12 cellular contexts compared by ENCODE assay signal in the genomic region with DNA sequence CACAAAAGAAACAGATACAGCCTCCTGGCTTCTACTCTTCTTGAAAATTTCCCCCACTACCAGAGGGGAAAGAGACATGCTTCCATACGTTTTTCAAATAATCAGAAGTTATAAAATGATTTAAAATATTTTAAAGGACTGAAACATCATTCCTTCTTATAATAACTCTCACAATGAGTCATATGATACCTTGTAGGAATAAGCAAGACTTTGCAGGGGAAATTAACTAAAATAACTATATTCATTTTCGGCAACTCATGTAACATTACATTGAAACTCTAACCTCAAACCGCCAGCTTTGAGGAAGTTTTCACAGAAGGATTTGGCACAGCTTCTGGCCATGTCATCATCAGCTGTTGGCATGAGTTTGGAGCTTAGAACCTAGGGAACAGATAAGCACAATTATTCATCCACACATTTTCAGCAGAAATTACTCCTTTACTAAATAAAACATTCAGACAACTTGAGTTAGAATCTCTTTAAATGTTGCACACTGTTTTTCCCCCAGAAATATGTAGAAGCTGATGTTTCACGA.
DNase-seq lines count a peak whose midpoint lies in the region; ATAC-seq and TF ChIP-seq lines count a peak whose summit lies in the region.
"Had no signal": no experiment of that assay in that cellular context is flagged by ENCODE, and none has a peak within 500 bp of the region (broad histone marks: within the 10 kb centered on the region; RNA-seq: fewer than 3 reads in every experiment).

No MANE protein-coding gene starts in this region.

- in situ Hi-C loops in GM23248 (cut with MboI), result loop anchor here (25.0 kb wide), 1 partner anchor 1458 kb away; a partner anchor contains a TSS

- H3K4me3 ChIP-seq in GM23248, result no peak overlapping the region
- H3K4me3 ChIP-seq in epithelial cell of esophagus (ENCODE audit: low read length), result no peak overlapping the region
- H3K4me3 ChIP-seq in hepatocyte, result no peak overlapping the region
- H3K4me3 ChIP-seq: esophagus muscularis mucosa had no signal

- no peak overlapping the region for H2AFZ ChIP-seq in GM23248
- no peak overlapping the region for H2AFZ ChIP-seq in hepatocyte

- H3K9me3 ChIP-seq in GM23248 (ENCODE audit: low read depth) (no peaks in the 10 kb centered on the region), hepatocyte (ENCODE audit: low read depth) (no peaks in the 10 kb centered on the region)
- H3K9me3 ChIP-seq: esophagus muscularis mucosa had no signal

- intact Hi-C loops in posterior vena cava (cut with DNase I), result no loop called here

- no peak overlapping the region for H3K4me2 ChIP-seq in GM23248 (ENCODE audit: unreplicated experiment)
- no peak overlapping the region for H3K4me2 ChIP-seq in hepatocyte
- H3K4me2 ChIP-seq: KMS-11 had no signal

- H3K27me3 ChIP-seq in GM23248 (replicated peaks; ENCODE audit: insufficient read depth) (no peaks in the 10 kb centered on the region), hepatocyte (no peaks in the 10 kb centered on the region)
- H3K27me3 ChIP-seq: esophagus muscularis mucosa had no signal

- H3F3A ChIP-seq in GM23248 (ENCODE audit: insufficient read depth), result peaks cover 23% of the 10 kb centered on the region

- TF ChIP-seq CTCF in epithelial cell of esophagus (IDR thresholded peaks at IDR 0.05; ENCODE audit: insufficient read depth, low read depth, low read length, missing control alignments), result no peak
- TF ChIP-seq CTCF in hepatocyte (IDR thresholded peaks at IDR 0.05; ENCODE audit: poor library complexity), result no peak

- H4K20me1 ChIP-seq in GM23248 (ENCODE audit: insufficient read depth), result no peaks in the 10 kb centered on the region
- H4K20me1 ChIP-seq in hepatocyte (ENCODE audit: insufficient read depth, poor library complexity, severe bottlenecking), result no peaks in the 10 kb centered on the region

- peak; percentile 76 for DNase-seq in GM23248
- DNase-seq in OCI-M1 (lab: John Stamatoyannopoulos, UW), result peak; percentile 76
- DNase-seq in epithelial cell of esophagus (ENCODE audit: low read depth), result peak; percentile 24
- DNase-seq in posterior vena cava (ENCODE audit: low spot score), result peak; percentile 81
- no peak for DNase-seq in DMS 273 (lab: John Stamatoyannopoulos, UW; ENCODE audit: unreplicated experiment)
- DNase-seq in hepatocyte (ENCODE audit: low spot score), result no peak
- DNase-seq: NCI-H510A treated with DMSO at 0.1 percent for 48 hours, substantia nigra had no signal

- H3K79me2 ChIP-seq in GM23248 (ENCODE audit: insufficient read depth) (no peaks in the 10 kb centered on the region), hepatocyte (no peaks in the 10 kb centered on the region)

- H3K27ac ChIP-seq in GM23248, result peak overlapping the region; percentile 36
- H3K27ac ChIP-seq in hepatocyte, result no peak overlapping the region
- H3K27ac ChIP-seq: esophagus muscularis mucosa, KMS-11, VCaP had no signal

- H3K4me1 ChIP-seq in GM23248 (ENCODE audit: insufficient read depth) (peaks cover 24% of the 10 kb centered on the region), hepatocyte (ENCODE audit: insufficient read depth) (no peaks in the 10 kb centered on the region)

- ATAC-seq in HG03378 (IDR thresholded peaks at IDR 0.05; ENCODE audit: unreplicated experiment), result no peak

- H3K36me3 ChIP-seq in GM23248 (ENCODE audit: low read depth) (peaks cover 72% of the 10 kb centered on the region), hepatocyte (replicated peaks; ENCODE audit: insufficient read depth, low read depth) (peaks cover 3% of the 10 kb centered on the region)

- 66 to 69% methylated on average over 4 of the region's 4 CpGs for WGBS in GM23248 (ENCODE audit: low coverage in 1 of 2, low lambda C conversion rate in 2 of 2, missing lambda C conversion rate in 2 of 2), 2 experiments
- 87% methylated on average over 4 of the region's 4 CpGs for WGBS in hepatocyte (ENCODE audit: low lambda C conversion rate, missing lambda C conversion rate)

- no peaks in the 10 kb centered on the region for H3K9me2 ChIP-seq in GM23248 (ENCODE audit: insufficient read depth)
- no peaks in the 10 kb centered on the region for H3K9me2 ChIP-seq in hepatocyte (replicated peaks; ENCODE audit: insufficient read depth)

- H3K9ac ChIP-seq in GM23248, result no peak overlapping the region
- H3K9ac ChIP-seq: KMS-11 had no signal

Comparison
In these comparisons a context has a peak if more than half of its experiments do, and no peak if none do; other contexts are left out.
1. DNase-seq: peak in GM23248 (single experiment), OCI-M1 (single experiment), epithelial cell of esophagus (single experiment) and posterior vena cava (single experiment); none in DMS 273 (single experiment) and hepatocyte (single experiment).